ENCODE assay signal across 9 cellular contexts in the genomic region with DNA sequence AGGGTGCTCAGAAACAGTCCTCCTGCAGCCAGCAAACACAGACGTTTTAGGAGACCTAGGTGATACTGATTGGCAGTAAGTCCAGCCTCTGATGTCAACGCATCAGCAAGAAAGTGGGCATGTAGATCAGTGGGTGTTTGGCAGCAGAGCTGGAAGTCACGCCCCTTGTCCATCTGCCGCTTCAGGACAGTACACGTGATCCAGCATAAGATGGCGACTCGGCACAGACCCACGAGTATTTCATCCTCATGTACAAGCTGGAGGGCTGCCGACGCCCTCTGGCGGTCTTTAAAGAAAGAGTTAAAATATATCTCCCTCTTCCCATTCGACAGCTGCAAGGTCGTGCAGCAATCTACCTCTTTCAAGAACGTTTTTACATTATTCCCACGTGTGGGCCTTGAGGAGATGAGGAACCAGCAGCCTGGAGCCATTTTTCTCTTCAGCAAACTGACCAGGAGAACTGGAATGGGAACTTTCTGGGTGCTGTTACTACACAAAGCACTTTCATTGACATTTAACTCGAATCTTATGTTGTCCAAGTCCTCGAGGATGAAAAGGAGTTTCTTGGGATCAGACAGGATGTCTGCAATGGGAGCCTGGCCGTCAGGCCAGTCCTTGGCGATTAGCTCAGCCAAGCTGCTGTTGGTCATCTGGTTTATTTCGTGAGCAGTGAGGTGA. TPM values are rescaled to one million over a fixed set of nuclear protein-coding genes. Genes with fewer than 3 reads are reported as not detected.
DNase-seq lines count a peak whose midpoint lies in the region; ATAC-seq and TF ChIP-seq lines count a peak whose summit lies in the region.
"Had no signal": no experiment of that assay in that cellular context is flagged by ENCODE, and none has a peak within 500 bp of the region (broad histone marks: within the 10 kb centered on the region; RNA-seq: fewer than 3 reads in every experiment).

No MANE protein-coding gene starts in this region.

- H2BK5ac ChIP-seq in mesenchymal stem cell (ENCODE audit: low read depth, low read length, poor library complexity, severe bottlenecking) = no peak overlapping the region

- H3K4me1 ChIP-seq in left ventricle myocardium inferior (no peaks in the 10 kb centered on the region), mesenchymal stem cell (ENCODE audit: control insufficient read depth, insufficient read depth, low read depth, low read length) (peaks cover 1% of the 10 kb centered on the region)
- H3K4me1 ChIP-seq: psoas muscle had no signal

- H4K8ac ChIP-seq in mesenchymal stem cell (ENCODE audit: low read length) = no peak overlapping the region

- H2BK12ac ChIP-seq in mesenchymal stem cell (ENCODE audit: low read length in 2 of 2) = no peak overlapping the region

- H4K91ac ChIP-seq in mesenchymal stem cell (ENCODE audit: low read length) = no peak overlapping the region

- H3K4me3 ChIP-seq in left ventricle myocardium inferior (no peak overlapping the region), coronary artery (no peak overlapping the region), mesenchymal stem cell (ENCODE audit: insufficient read depth in 1 of 2, low read depth in 1 of 2, low read length in 2 of 2) (peak overlapping the region in 1 of 2 experiments; percentile 8)
- H3K4me3 ChIP-seq: psoas muscle had no signal

- H3K27ac ChIP-seq in left ventricle myocardium inferior (replicated peaks) = no peak overlapping the region
- H3K27ac ChIP-seq in coronary artery = no peak overlapping the region
- no peak overlapping the region for H3K27ac ChIP-seq in mesenchymal stem cell (ENCODE audit: low read length, poor library complexity, severe bottlenecking)
- H3K27ac ChIP-seq: psoas muscle had no signal

- H3K27me3 ChIP-seq in left ventricle myocardium inferior (ENCODE audit: low read depth) = peaks cover 25% of the 10 kb centered on the region
- H3K27me3 ChIP-seq in mesenchymal stem cell (ENCODE audit: control insufficient read depth in 1 of 2, insufficient read depth in 1 of 2, low read length in 2 of 2) = no peaks in the 10 kb centered on the region

- intact Hi-C loops in left ventricle myocardium inferior (cut with micrococcal nuclease) = no loop called here

- no peaks in the 10 kb centered on the region for H3K36me3 ChIP-seq in left ventricle myocardium inferior
- H3K36me3 ChIP-seq in mesenchymal stem cell (ENCODE audit: control insufficient read depth in 1 of 2, insufficient read depth in 2 of 2, low read depth in 1 of 2, low read length in 2 of 2) = no peaks in the 10 kb centered on the region

- H3K14ac ChIP-seq in mesenchymal stem cell (ENCODE audit: low read length in 2 of 2) = no peak overlapping the region

- H3K18ac ChIP-seq in mesenchymal stem cell (ENCODE audit: low read depth in 1 of 2, low read length in 2 of 2) = no peak overlapping the region

- no peak overlapping the region for H2AFZ ChIP-seq in mesenchymal stem cell (ENCODE audit: low read depth, low read length)

- H2BK120ac ChIP-seq in mesenchymal stem cell (ENCODE audit: low read depth, low read length) = no peak overlapping the region

- peak; percentile 96 for DNase-seq in DMS153 (lab: John Stamatoyannopoulos, UW)
- DNase-seq in NCI-H345 treated with DMSO at 0.1 percent for 48 hours (lab: John Stamatoyannopoulos, UW; ENCODE audit: unreplicated experiment) = peak; percentile 7
- peak; percentile 0 to 11 for DNase-seq in activated CD4-positive, alpha-beta T cell treated with anti-CD3 and anti-CD28 coated beads, Interleukin-2, amount 50 U/mL, for 24 hours (ENCODE audit: low read depth in 1 of 2, low spot score in 1 of 2)
- peak; percentile 17 for DNase-seq in left ventricle myocardium inferior
- DNase-seq in stimulated activated CD4-positive, alpha-beta T cell treated with anti-CD3 and anti-CD28 coated beads, Interleukin-1b, Interleukin-23, amount 100 ng/mL, for 24 hours (ENCODE audit: low read depth in 4 of 4, low spot score in 1 of 4) = peak in 3 of 4 experiments; percentile 3 to 22 (median 16)
- DNase-seq in coronary artery (ENCODE audit: low spot score) = no peak
- DNase-seq in mesenchymal stem cell = no peak

- H3K9ac ChIP-seq in mesenchymal stem cell (ENCODE audit: low read length) = no peak overlapping the region

- no peak overlapping the region for H3K4ac ChIP-seq in mesenchymal stem cell (ENCODE audit: low read depth in 1 of 2, low read length in 2 of 2)

- H2AK5ac ChIP-seq in mesenchymal stem cell (ENCODE audit: low read length, severe bottlenecking) = no peak overlapping the region

- no peak overlapping the region for H3K4me2 ChIP-seq in mesenchymal stem cell (ENCODE audit: low read length, poor library complexity, severe bottlenecking)

- H3K9me3 ChIP-seq in left ventricle myocardium inferior (replicated peaks) (peaks cover 4% of the 10 kb centered on the region), mesenchymal stem cell (ENCODE audit: control insufficient read depth, low read length) (peaks cover 19% of the 10 kb centered on the region)

- TF ChIP-seq CTCF in left ventricle myocardium inferior (IDR thresholded peaks at IDR 0.05; ENCODE audit: borderline replicate concordance) (peak; percentile 31), coronary artery (IDR thresholded peaks at IDR 0.05) (no peak)

- ATAC-seq in HG03108 (IDR thresholded peaks at IDR 0.05; ENCODE audit: unreplicated experiment) = peak; percentile 40
- ATAC-seq: psoas muscle had no signal

- no peak overlapping the region for H2BK15ac ChIP-seq in mesenchymal stem cell (ENCODE audit: low read depth, poor library complexity, severe bottlenecking)

- WGBS in mesenchymal stem cell = 48% methylated on average over 20 of the region's 20 CpGs

- H3K79me1 ChIP-seq in mesenchymal stem cell (replicated peaks; ENCODE audit: low read length, poor library complexity, severe bottlenecking) = no peaks in the 10 kb centered on the region

- H3K23ac ChIP-seq in mesenchymal stem cell (ENCODE audit: low read length in 2 of 2) = no peak overlapping the region

RNA-seq across cellular contexts. Expression of gene NLRP11, which starts 22.3 kb away (rescaled TPM):
- not detected for total RNA-seq in left ventricle myocardium inferior
- not detected for polyA plus RNA-seq in mesenchymal stem cell (2013, experiment 1 of 2)
- not detected for polyA plus RNA-seq in mesenchymal stem cell (2013, experiment 2 of 2)
- total RNA-seq: psoas muscle had no signal
- polyA plus RNA-seq: psoas muscle had no signal

RNA-seq across cellular contexts. Expression of gene NLRP4, which starts 26.8 kb away (rescaled TPM):
- total RNA-seq in left ventricle myocardium inferior = not detected
- not detected for polyA plus RNA-seq in mesenchymal stem cell (2013, experiment 1 of 2)
- polyA plus RNA-seq in mesenchymal stem cell (2013, experiment 2 of 2) = not detected
- total RNA-seq: psoas muscle had no signal
- polyA plus RNA-seq: psoas muscle had no signal

RNA-seq across cellular contexts. Expression of gene RFPL4AL1, which starts 40.6 kb away (rescaled TPM):
- not detected for total RNA-seq in left ventricle myocardium inferior
- polyA plus RNA-seq in mesenchymal stem cell (2013, experiment 1 of 2) = not detected
- polyA plus RNA-seq in mesenchymal stem cell (2013, experiment 2 of 2) = not detected
- total RNA-seq: psoas muscle had no signal
- polyA plus RNA-seq: psoas muscle had no signal

RNA-seq across cellular contexts. Expression of gene RFPL4A, which starts 50.6 kb away (rescaled TPM):
- total RNA-seq in left ventricle myocardium inferior = not detected
- not detected for polyA plus RNA-seq in mesenchymal stem cell (2013, experiment 1 of 2)
- polyA plus RNA-seq in mesenchymal stem cell (2013, experiment 2 of 2) = not detected
- total RNA-seq: psoas muscle had no signal
- polyA plus RNA-seq: psoas muscle had no signal

Comparison
In these comparisons a context has a peak if more than half of its experiments do, and no peak if none do; other contexts are left out.
1. DNase-seq: peak in DMS153 (single experiment), NCI-H345 treated with DMSO at 0.1 percent for 48 hours (single experiment), activated CD4-positive, alpha-beta T cell treated with anti-CD3 and anti-CD28 coated beads, Interleukin-2, amount 50 U/mL, for 24 hours (2 of 2), left ventricle myocardium inferior (single experiment) and stimulated activated CD4-positive, alpha-beta T cell treated with anti-CD3 and anti-CD28 coated beads, Interleukin-1b, Interleukin-23, amount 100 ng/mL, for 24 hours (3 of 4); none in coronary artery (single experiment) and mesenchymal stem cell (single experiment).